3 cellular contexts compared by ENCODE assay signal in the genomic region with DNA sequence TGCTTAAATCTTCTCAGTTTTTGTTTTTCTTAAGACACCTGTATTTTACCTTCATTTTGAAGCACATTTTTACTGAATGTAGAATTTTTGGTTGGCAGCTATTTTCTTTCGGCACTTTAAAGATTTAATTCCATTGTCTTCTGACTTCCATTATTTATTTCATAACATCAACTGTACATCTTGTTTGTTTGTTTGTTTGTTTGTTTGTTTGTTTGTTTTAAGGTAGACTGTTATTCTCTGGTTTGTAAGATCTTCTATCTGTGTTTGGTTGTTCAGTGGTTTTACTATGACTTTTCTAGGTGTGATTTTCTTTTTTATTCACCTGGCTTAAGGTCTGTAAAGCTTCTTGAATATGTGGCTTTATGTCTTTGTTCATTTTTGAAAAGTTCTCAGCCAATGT.
TF ChIP-seq lines count a peak whose summit lies in the region.

No MANE protein-coding gene starts in this region.

TF ChIP-seq in HepG2, 621 proteins besides CTCF, POLR2A, EP300 and RAD21:
- TF ChIP-seq FOXP1 (IDR thresholded peaks at IDR 0.05) (peak; percentile 90), FOXP1 (CRISPR knock-in tag; IDR thresholded peaks at IDR 0.05) (no peak), ZFP1 (CRISPR knock-in tag; IDR thresholded peaks at IDR 0.05) (no peak), FOXA1 (IDR thresholded peaks at IDR 0.05) (peak; percentile 35; the same call in 1 of the 2 replicates), FOXA1 (CRISPR knock-in tag; IDR thresholded peaks at IDR 0.05) (no peak), PAF1 (CRISPR knock-in tag; IDR thresholded peaks at IDR 0.05) (no peak), ZNF317 (CRISPR knock-in tag; IDR thresholded peaks at IDR 0.05) (peak; percentile 99)
- TF ChIP-seq, protein P1, sequence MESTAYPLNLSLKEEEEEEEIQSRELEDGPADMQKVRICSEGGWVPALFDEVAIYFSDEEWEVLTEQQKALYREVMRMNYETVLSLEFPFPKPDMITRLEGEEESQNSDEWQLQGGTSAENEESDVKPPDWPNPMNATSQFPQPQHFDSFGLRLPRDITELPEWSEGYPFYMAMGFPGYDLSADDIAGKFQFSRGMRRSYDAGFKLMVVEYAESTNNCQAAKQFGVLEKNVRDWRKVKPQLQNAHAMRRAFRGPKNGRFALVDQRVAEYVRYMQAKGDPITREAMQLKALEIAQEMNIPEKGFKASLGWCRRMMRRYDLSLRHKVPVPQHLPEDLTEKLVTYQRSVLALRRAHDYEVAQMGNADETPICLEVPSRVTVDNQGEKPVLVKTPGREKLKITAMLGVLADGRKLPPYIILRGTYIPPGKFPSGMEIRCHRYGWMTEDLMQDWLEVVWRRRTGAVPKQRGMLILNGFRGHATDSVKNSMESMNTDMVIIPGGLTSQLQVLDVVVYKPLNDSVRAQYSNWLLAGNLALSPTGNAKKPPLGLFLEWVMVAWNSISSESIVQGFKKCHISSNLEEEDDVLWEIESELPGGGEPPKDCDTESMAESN (CRISPR knock-in tag; conservative IDR thresholded peaks at IDR 0.05) = no peak

TF ChIP-seq in WTC11, 78 proteins besides CTCF, POLR2A, EP300 and RAD21:
- TF ChIP-seq ZNF317 (CRISPR knock-in tag; IDR thresholded peaks at IDR 0.05; ENCODE audit: borderline replicate concordance, low read depth) (peak; percentile 89), ZNF121 (CRISPR knock-in tag; IDR thresholded peaks at IDR 0.05) (no peak), FOXJ3 (CRISPR knock-in tag; IDR thresholded peaks at IDR 0.05; ENCODE audit: borderline replicate concordance) (no peak)
- TF ChIP-seq, protein P2, sequence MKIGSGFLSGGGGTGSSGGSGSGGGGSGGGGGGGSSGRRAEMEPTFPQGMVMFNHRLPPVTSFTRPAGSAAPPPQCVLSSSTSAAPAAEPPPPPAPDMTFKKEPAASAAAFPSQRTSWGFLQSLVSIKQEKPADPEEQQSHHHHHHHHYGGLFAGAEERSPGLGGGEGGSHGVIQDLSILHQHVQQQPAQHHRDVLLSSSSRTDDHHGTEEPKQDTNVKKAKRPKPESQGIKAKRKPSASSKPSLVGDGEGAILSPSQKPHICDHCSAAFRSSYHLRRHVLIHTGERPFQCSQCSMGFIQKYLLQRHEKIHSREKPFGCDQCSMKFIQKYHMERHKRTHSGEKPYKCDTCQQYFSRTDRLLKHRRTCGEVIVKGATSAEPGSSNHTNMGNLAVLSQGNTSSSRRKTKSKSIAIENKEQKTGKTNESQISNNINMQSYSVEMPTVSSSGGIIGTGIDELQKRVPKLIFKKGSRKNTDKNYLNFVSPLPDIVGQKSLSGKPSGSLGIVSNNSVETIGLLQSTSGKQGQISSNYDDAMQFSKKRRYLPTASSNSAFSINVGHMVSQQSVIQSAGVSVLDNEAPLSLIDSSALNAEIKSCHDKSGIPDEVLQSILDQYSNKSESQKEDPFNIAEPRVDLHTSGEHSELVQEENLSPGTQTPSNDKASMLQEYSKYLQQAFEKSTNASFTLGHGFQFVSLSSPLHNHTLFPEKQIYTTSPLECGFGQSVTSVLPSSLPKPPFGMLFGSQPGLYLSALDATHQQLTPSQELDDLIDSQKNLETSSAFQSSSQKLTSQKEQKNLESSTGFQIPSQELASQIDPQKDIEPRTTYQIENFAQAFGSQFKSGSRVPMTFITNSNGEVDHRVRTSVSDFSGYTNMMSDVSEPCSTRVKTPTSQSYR (CRISPR knock-in tag; IDR thresholded peaks at IDR 0.05) = no peak

TF ChIP-seq in H1, 55 proteins besides CTCF, POLR2A, EP300 and RAD21:
- TF ChIP-seq YY1 (IDR thresholded peaks at IDR 0.05; ENCODE audit: low read depth, low read length) = no peak
- TF ChIP-seq JUN (IDR thresholded peaks at IDR 0.05; ENCODE audit: low read depth, low read length) = no peak
- no peak for TF ChIP-seq TBP (IDR thresholded peaks at IDR 0.05; ENCODE audit: low read depth, low read length)
- TF ChIP-seq GABPA (IDR thresholded peaks at IDR 0.05; ENCODE audit: borderline replicate concordance, insufficient read depth, low read length) = no peak
- no peak for TF ChIP-seq BACH1 (IDR thresholded peaks at IDR 0.05; ENCODE audit: low read length)
- TF ChIP-seq BRCA1 (IDR thresholded peaks at IDR 0.05; ENCODE audit: low read depth, low read length) = no peak
- TF ChIP-seq, protein P3, sequence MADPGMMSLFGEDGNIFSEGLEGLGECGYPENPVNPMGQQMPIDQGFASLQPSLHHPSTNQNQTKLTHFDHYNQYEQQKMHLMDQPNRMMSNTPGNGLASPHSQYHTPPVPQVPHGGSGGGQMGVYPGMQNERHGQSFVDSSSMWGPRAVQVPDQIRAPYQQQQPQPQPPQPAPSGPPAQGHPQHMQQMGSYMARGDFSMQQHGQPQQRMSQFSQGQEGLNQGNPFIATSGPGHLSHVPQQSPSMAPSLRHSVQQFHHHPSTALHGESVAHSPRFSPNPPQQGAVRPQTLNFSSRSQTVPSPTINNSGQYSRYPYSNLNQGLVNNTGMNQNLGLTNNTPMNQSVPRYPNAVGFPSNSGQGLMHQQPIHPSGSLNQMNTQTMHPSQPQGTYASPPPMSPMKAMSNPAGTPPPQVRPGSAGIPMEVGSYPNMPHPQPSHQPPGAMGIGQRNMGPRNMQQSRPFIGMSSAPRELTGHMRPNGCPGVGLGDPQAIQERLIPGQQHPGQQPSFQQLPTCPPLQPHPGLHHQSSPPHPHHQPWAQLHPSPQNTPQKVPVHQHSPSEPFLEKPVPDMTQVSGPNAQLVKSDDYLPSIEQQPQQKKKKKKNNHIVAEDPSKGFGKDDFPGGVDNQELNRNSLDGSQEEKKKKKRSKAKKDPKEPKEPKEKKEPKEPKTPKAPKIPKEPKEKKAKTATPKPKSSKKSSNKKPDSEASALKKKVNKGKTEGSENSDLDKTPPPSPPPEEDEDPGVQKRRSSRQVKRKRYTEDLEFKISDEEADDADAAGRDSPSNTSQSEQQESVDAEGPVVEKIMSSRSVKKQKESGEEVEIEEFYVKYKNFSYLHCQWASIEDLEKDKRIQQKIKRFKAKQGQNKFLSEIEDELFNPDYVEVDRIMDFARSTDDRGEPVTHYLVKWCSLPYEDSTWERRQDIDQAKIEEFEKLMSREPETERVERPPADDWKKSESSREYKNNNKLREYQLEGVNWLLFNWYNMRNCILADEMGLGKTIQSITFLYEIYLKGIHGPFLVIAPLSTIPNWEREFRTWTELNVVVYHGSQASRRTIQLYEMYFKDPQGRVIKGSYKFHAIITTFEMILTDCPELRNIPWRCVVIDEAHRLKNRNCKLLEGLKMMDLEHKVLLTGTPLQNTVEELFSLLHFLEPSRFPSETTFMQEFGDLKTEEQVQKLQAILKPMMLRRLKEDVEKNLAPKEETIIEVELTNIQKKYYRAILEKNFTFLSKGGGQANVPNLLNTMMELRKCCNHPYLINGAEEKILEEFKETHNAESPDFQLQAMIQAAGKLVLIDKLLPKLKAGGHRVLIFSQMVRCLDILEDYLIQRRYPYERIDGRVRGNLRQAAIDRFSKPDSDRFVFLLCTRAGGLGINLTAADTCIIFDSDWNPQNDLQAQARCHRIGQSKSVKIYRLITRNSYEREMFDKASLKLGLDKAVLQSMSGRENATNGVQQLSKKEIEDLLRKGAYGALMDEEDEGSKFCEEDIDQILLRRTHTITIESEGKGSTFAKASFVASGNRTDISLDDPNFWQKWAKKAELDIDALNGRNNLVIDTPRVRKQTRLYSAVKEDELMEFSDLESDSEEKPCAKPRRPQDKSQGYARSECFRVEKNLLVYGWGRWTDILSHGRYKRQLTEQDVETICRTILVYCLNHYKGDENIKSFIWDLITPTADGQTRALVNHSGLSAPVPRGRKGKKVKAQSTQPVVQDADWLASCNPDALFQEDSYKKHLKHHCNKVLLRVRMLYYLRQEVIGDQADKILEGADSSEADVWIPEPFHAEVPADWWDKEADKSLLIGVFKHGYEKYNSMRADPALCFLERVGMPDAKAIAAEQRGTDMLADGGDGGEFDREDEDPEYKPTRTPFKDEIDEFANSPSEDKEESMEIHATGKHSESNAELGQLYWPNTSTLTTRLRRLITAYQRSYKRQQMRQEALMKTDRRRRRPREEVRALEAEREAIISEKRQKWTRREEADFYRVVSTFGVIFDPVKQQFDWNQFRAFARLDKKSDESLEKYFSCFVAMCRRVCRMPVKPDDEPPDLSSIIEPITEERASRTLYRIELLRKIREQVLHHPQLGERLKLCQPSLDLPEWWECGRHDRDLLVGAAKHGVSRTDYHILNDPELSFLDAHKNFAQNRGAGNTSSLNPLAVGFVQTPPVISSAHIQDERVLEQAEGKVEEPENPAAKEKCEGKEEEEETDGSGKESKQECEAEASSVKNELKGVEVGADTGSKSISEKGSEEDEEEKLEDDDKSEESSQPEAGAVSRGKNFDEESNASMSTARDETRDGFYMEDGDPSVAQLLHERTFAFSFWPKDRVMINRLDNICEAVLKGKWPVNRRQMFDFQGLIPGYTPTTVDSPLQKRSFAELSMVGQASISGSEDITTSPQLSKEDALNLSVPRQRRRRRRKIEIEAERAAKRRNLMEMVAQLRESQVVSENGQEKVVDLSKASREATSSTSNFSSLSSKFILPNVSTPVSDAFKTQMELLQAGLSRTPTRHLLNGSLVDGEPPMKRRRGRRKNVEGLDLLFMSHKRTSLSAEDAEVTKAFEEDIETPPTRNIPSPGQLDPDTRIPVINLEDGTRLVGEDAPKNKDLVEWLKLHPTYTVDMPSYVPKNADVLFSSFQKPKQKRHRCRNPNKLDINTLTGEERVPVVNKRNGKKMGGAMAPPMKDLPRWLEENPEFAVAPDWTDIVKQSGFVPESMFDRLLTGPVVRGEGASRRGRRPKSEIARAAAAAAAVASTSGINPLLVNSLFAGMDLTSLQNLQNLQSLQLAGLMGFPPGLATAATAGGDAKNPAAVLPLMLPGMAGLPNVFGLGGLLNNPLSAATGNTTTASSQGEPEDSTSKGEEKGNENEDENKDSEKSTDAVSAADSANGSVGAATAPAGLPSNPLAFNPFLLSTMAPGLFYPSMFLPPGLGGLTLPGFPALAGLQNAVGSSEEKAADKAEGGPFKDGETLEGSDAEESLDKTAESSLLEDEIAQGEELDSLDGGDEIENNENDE (IDR thresholded peaks at IDR 0.05; ENCODE audit: insufficient replicate concordance, low read length) = no peak
- TF ChIP-seq, protein P4, sequence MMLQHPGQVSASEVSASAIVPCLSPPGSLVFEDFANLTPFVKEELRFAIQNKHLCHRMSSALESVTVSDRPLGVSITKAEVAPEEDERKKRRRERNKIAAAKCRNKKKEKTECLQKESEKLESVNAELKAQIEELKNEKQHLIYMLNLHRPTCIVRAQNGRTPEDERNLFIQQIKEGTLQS (IDR thresholded peaks at IDR 0.05; ENCODE audit: insufficient read depth, low read depth, low read length) = no peak
- no peak for TF ChIP-seq RXRA (IDR thresholded peaks at IDR 0.05; ENCODE audit: insufficient read depth, low read depth, low read length)
- no peak for TF ChIP-seq CTBP2 (IDR thresholded peaks at IDR 0.05; ENCODE audit: borderline replicate concordance, insufficient read depth, insufficient read length, low read length)
- no peak for TF ChIP-seq TCF12 (IDR thresholded peaks at IDR 0.05; ENCODE audit: low read depth, low read length)
- no peak for TF ChIP-seq CBX8 (IDR thresholded peaks at IDR 0.05; ENCODE audit: borderline replicate concordance, low read depth, low read length)
- no peak for TF ChIP-seq PHF8 (conservative IDR thresholded peaks at IDR 0.05; ENCODE audit: low read depth, low read length)
